ENCODE assay signal across 26 cellular contexts in the genomic region with DNA sequence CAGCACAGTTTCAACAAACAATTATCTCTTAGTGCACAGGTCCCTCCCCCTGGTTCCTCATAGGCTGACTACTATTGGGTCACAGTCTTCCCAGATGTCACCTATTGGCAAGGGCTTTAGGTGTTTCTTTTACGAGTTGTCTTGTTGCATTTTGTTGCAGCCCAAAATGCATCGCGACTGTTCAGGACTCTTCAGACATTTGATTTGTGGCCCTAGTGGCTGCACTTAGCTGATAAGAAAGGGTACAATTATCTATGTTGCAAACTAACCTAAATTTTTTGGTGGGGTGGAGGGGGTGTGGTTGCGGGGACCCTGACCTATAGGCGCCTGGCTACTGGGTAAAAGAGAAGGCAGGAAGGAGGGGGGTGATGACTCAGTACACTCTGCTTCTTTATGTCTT.
"Had no signal": no experiment of that assay in that cellular context is flagged by ENCODE, and none has a peak within 500 bp of the region (broad histone marks: within the 10 kb centered on the region; RNA-seq: fewer than 3 reads in every experiment).

No MANE protein-coding gene starts in this region.

- H3K4me3 ChIP-seq: stomach, suprapubic skin, testis, thoracic aorta, thyroid gland, tibial artery, tibial nerve, transverse colon, upper lobe of right lung, uterus, vagina had no signal

- H3K27ac ChIP-seq: stomach, suprapubic skin, testis, thoracic aorta, thyroid gland, tibial artery, tibial nerve, transverse colon, upper lobe of right lung, uterus, vagina had no signal

- DNase-seq: stimulated activated CD4-positive, alpha-beta T cell treated with anti-CD3 and anti-CD28 coated beads, Interleukin-2, amount 100 ng/mL, for 48 hours; stimulated activated CD4-positive, alpha-beta T cell treated with anti-CD3 and anti-CD28 coated beads, Interleukin-4, amount 100 ng/mL, for 1 hour; stimulated activated CD4-positive, alpha-beta T cell treated with anti-CD3 and anti-CD28 coated beads, Interleukin-4, amount 100 ng/mL, for 24 hours; stimulated activated CD4-positive, alpha-beta T cell treated with anti-CD3 and anti-CD28 coated beads, Interleukin-4, amount 100 ng/mL, for 4 hours; stimulated activated CD8-positive, alpha-beta memory T cell treated with anti-CD3 and anti-CD28 coated beads, Interleukin-4, amount 100 ng/mL, for 48 hours; stimulated activated naive B cell treated with anti-CD40 and anti-IgM and Interleukin-4, amounts not matched to agents 10 μg/mL and 1 μg/mL and 100 μg/mL, for 72 hours; stimulated activated naive CD4-positive, alpha-beta T cell; stimulated activated naive CD4-positive, alpha-beta T cell treated with Interleukin-2 at 50 U/mL for 16 hours; stimulated activated naive CD8-positive, alpha-beta T cell treated with anti-CD3 and anti-CD28 coated beads, Interleukin-15, amount 100 ng/mL, for 72 hours; stimulated activated naive CD8-positive, alpha-beta T cell treated with anti-CD3 and anti-CD28 coated beads, Interleukin-15, Interleukin-2, amounts not matched to agents 100 U/mL and 50 U/mL, for 24 hours; stomach; substantia nigra; testis; thyroid gland; tibial artery; transverse colon; trophoblast cell; upper lobe of right lung; uterus had no signal

- H3K9me3 ChIP-seq: testis, thyroid gland had no signal

- FAIRE-seq: urothelium cell line had no signal

- ATAC-seq: stimulated activated effector memory CD8-positive, alpha-beta T cell treated with anti-CD3 and anti-CD28 coated beads, Interleukin-12 subunit alpha, Interleukin-12 subunit beta, amount 100 ng/mL, for 72 hours; stimulated activated memory B cell treated with anti-CD40 and anti-IgM and Interleukin-4, amounts not matched to agents 10 μg/mL and 1 μg/mL and 100 μg/mL, for 72 hours; stimulated activated naive B cell treated with anti-CD40 and anti-IgM and Interleukin-4, amounts not matched to agents 10 μg/mL and 1 μg/mL and 100 μg/mL, for 72 hours; stimulated activated naive CD8-positive, alpha-beta T cell treated with anti-CD3 and anti-CD28 coated beads, Interleukin-15, amount 100 ng/mL, for 72 hours; stimulated activated naive CD8-positive, alpha-beta T cell treated with anti-CD3 and anti-CD28 coated beads, Interleukin-15, Interleukin-2, amounts not matched to agents 100 U/mL and 50 U/mL, for 24 hours; upper lobe of right lung had no signal

- H3K27me3 ChIP-seq: stomach, suprapubic skin, testis, thyroid gland, tibial artery, tibial nerve, transverse colon, upper lobe of right lung, uterus, vagina had no signal

- H3K4me1 ChIP-seq: stomach, suprapubic skin, testis, thyroid gland, tibial artery, tibial nerve, transverse colon, upper lobe of right lung, uterus, vagina had no signal
